In the genomic region with DNA sequence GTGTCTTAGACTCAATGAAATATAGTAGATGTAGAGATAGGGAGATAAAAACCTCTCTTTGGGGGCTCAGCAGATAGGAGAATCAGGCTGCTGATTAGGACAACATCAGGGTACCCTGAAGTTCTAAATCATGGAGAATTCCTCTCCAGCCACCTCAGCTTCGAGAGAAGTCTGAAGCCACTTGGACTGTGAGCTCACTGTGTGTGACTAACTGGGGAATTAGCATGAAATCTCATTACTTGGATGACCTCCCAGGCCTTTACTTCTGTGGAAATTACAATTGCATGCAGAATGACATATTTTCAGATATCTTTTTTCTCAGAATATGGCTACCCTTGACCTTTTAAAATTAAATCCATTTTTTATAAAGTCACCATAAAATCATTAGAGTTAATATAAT, we compare ENCODE assay signal across 19 cellular contexts.
DNase-seq lines count a peak whose midpoint lies in the region; ATAC-seq, FAIRE-seq and TF ChIP-seq lines count a peak whose summit lies in the region.
"Had no signal": no experiment of that assay in that cellular context is flagged by ENCODE, and none has a peak within 500 bp of the region (broad histone marks: within the 10 kb centered on the region; RNA-seq: fewer than 3 reads in every experiment).

No MANE protein-coding gene starts in this region.

- 0 out of 2 replicates have a peak overlapping the region, but pooled peaks have one; percentile 7 for H3K4me2 ChIP-seq in GM12878 (ENCODE audit: control insufficient read depth, insufficient read depth)

- no peak overlapping the region for H3K9ac ChIP-seq in GM12878 (ENCODE audit: control insufficient read depth, insufficient read depth, low read length)

- no TSS peak for BruUV-seq in GM12878 (replicated peaks; lab: Mats Ljungman, UMichigan)

- no peak for TF ChIP-seq EP300 in GM12878 (IDR thresholded peaks at IDR 0.05; ENCODE audit: borderline replicate concordance in 1 of 2, control insufficient read depth in 1 of 2, low read depth in 2 of 2, low read length in 2 of 2)

- no peak for TF ChIP-seq RAD21 in GM12878 (IDR thresholded peaks at IDR 0.05; ENCODE audit: insufficient read depth, low read depth, low read length)

- peak; percentile 20 for DNase-seq in GM04504 (ENCODE audit: low read depth)
- peak; percentile 5 for DNase-seq in MG63
- DNase-seq in GM12878 (ENCODE audit: low read depth, low spot score): no peak
- peak; percentile 7 for DNase-seq in skeletal muscle cell (ENCODE audit: low read depth)
- DNase-seq in right cardiac atrium: no peak
- DNase-seq in D721Med (ENCODE audit: insufficient read length, low spot score): no peak
- DNase-seq: ACHN; CD8-positive, alpha-beta memory T cell; NCI-H1092 treated with DMSO at 0.1 percent for 48 hours; NCI-H1694; NCI-H2107; NCI-H345; NCI-H69; Peyer's patch; Right ventricle myocardium superior had no signal

- no peak overlapping the region for H3K27ac ChIP-seq in GM12878 (ENCODE audit: control insufficient read depth, insufficient read depth)
- H3K27ac ChIP-seq in right cardiac atrium (ENCODE audit: low read length): no peak overlapping the region
- H3K27ac ChIP-seq: Peyer's patch had no signal

- CTCF ChIA-PET in GM12878 (lab: Yijun Ruan, JAX): interaction anchor here (0.6 kb wide), 1 partner anchor 12 kb away, joined by 3 read pairs; no protein-coding TSS in a partner anchor

- H3K4me1 ChIP-seq in GM12878 (ENCODE audit: control insufficient read depth, insufficient read depth, low read length): peaks cover 16% of the 10 kb centered on the region
- no peaks in the 10 kb centered on the region for H3K4me1 ChIP-seq in right cardiac atrium (ENCODE audit: control insufficient read depth, insufficient read depth, low read length)
- H3K4me1 ChIP-seq: Peyer's patch had no signal

- 0% methylated on average over 1 of the region's 1 CpG for WGBS in GM12878 (ENCODE audit: insufficient coverage, insufficient replicate concordance, low lambda C conversion rate, missing lambda C conversion rate)
- WGBS in right cardiac atrium: 56% methylated on average over 1 of the region's 1 CpG

- H3K9me3 ChIP-seq in MG63 (no peaks in the 10 kb centered on the region), GM12878 (replicated peaks; ENCODE audit: control insufficient read depth, insufficient read depth, low read length) (no peaks in the 10 kb centered on the region), right cardiac atrium (ENCODE audit: control insufficient read depth, low read length) (no peaks in the 10 kb centered on the region)
- H3K9me3 ChIP-seq: Peyer's patch had no signal

- intact Hi-C loops in GM12878 (cut with micrococcal nuclease; ENCODE audit: unreplicated experiment): loop anchor here (5.0 kb wide), 1 partner anchor 79 kb away; no protein-coding TSS in a partner anchor
- intact Hi-C loops in right cardiac atrium (cut with DNase I): no loop called here

- FAIRE-seq in GM12878 (lab: Jason Lieb, UNC) (peak; percentile 80), D721Med (lab: Jason Lieb, UNC) (no peak)

- in situ Hi-C loops in GM12878 (cut with MboI): no loop called here

- H4K20me1 ChIP-seq in GM12878 (ENCODE audit: control insufficient read depth, insufficient read depth): no peaks in the 10 kb centered on the region

- TF ChIP-seq POLR2A in GM12878 (IDR thresholded peaks at IDR 0.05; ENCODE audit: low read depth, low read length): no peak

- H3K79me2 ChIP-seq in GM12878 (ENCODE audit: control insufficient read depth, insufficient read depth, low read length): no peaks in the 10 kb centered on the region

- RAD21 ChIA-PET in GM12878 (lab: Charles Lee; ENCODE audit: unreplicated experiment): no interaction called here

- ATAC-seq in GM12878: peak; percentile 18; the same call in 2 of the 3 replicates
- no peak for ATAC-seq in HG02884 (IDR thresholded peaks at IDR 0.05; ENCODE audit: unreplicated experiment)
- ATAC-seq in right cardiac atrium: no peak
- no peak for ATAC-seq in GM18861 (IDR thresholded peaks at IDR 0.05; ENCODE audit: unreplicated experiment)
- ATAC-seq: HCT116, SK-N-SH treated with all-trans-retinoic acid at 6 μM for 48 hours had no signal

- no peak overlapping the region for H2AFZ ChIP-seq in GM12878 (ENCODE audit: control insufficient read depth, low read depth, low read length)

- H3K4me3 ChIP-seq in MG63: no peak overlapping the region
- H3K4me3 ChIP-seq in GM12878: no peak overlapping the region
- no peak overlapping the region for H3K4me3 ChIP-seq in skeletal muscle cell (ENCODE audit: low read depth, low read length)
- no peak overlapping the region for H3K4me3 ChIP-seq in right cardiac atrium (ENCODE audit: low read length)
- H3K4me3 ChIP-seq: Peyer's patch had no signal

- POLR2A ChIA-PET in GM12878 (lab: Charles Lee): interaction anchor here (1.4 kb wide), 1 partner anchor 14 kb away, joined by 3 read pairs; no protein-coding TSS in a partner anchor

- TF ChIP-seq CTCF in GM12878 (IDR thresholded peaks at IDR 0.05 in 2 of 3, conservative IDR thresholded peaks at IDR 0.05 in 1 of 3; ENCODE audit: control insufficient read depth in 2 of 3, extremely low read depth in 1 of 3, insufficient read depth in 1 of 3, low read depth in 3 of 3, low read length in 3 of 3) (no peak), D721Med (IDR thresholded peaks at IDR 0.05; ENCODE audit: insufficient read depth, missing control alignments) (no peak)

- SMC1A ChIA-PET in GM12878 (lab: Charles Lee; ENCODE audit: uncharacterized antibody, unreplicated experiment): interaction anchor here (0.8 to 1.5 kb wide), 2 partner anchors 83 to 85 kb away, joined by 3 to 4 read pairs; no protein-coding TSS in a partner anchor

- H3K36me3 ChIP-seq in MG63: no peaks in the 10 kb centered on the region
- H3K36me3 ChIP-seq in GM12878 (ENCODE audit: control insufficient read depth in 2 of 2, insufficient read depth in 2 of 2, low read length in 1 of 2): no peaks in the 10 kb centered on the region
- H3K36me3 ChIP-seq: Peyer's patch had no signal

- H3K27me3 ChIP-seq in MG63 (no peaks in the 10 kb centered on the region; the same call in 1 of the 2 replicates), GM12878 (replicated peaks in 1 of 2; ENCODE audit: control insufficient read depth in 2 of 2, insufficient read depth in 2 of 2, low read length in 1 of 2) (no peaks in the 10 kb centered on the region), right cardiac atrium (ENCODE audit: control insufficient read depth, insufficient read depth) (no peaks in the 10 kb centered on the region)
- H3K27me3 ChIP-seq: Peyer's patch had no signal

TF ChIP-seq in GM12878, 131 proteins besides CTCF, POLR2A, EP300 and RAD21:
- no peak for TF ChIP-seq EGR1 (IDR thresholded peaks at IDR 0.05; ENCODE audit: borderline replicate concordance in 1 of 2, low read depth in 2 of 2, low read length in 2 of 2)
- no peak for TF ChIP-seq CBX3 (IDR thresholded peaks at IDR 0.05; ENCODE audit: borderline replicate concordance, low read depth)
- no peak for TF ChIP-seq GATAD2B (conservative IDR thresholded peaks at IDR 0.05; ENCODE audit: low read depth)
- TF ChIP-seq, protein P1, sequence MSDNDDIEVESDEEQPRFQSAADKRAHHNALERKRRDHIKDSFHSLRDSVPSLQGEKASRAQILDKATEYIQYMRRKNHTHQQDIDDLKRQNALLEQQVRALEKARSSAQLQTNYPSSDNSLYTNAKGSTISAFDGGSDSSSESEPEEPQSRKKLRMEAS (IDR thresholded peaks at IDR 0.05; ENCODE audit: low read depth, low read length): no peak
- TF ChIP-seq TCF7 (IDR thresholded peaks at IDR 0.05; ENCODE audit: borderline replicate concordance): no peak
- no peak for TF ChIP-seq IKZF1 (conservative IDR thresholded peaks at IDR 0.05)
- no peak for TF ChIP-seq SREBF1 (IDR thresholded peaks at IDR 0.05; ENCODE audit: low read length)
- TF ChIP-seq, protein P2, sequence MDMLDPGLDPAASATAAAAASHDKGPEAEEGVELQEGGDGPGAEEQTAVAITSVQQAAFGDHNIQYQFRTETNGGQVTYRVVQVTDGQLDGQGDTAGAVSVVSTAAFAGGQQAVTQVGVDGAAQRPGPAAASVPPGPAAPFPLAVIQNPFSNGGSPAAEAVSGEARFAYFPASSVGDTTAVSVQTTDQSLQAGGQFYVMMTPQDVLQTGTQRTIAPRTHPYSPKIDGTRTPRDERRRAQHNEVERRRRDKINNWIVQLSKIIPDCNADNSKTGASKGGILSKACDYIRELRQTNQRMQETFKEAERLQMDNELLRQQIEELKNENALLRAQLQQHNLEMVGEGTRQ (IDR thresholded peaks at IDR 0.05; ENCODE audit: borderline replicate concordance, low read depth, low read length): no peak
- TF ChIP-seq BMI1 (IDR thresholded peaks at IDR 0.05; ENCODE audit: borderline replicate concordance): no peak
- TF ChIP-seq MYC (IDR thresholded peaks at IDR 0.05; ENCODE audit: insufficient read depth, insufficient read length, insufficient replicate concordance, low read length, severe bottlenecking): no peak
- TF ChIP-seq NRF1 (conservative IDR thresholded peaks at IDR 0.05; ENCODE audit: low read depth, low read length): no peak
- no peak for TF ChIP-seq PAX8 (IDR thresholded peaks at IDR 0.05)
- no peak for TF ChIP-seq IRF4 (IDR thresholded peaks at IDR 0.05; ENCODE audit: low read depth, low read length)
- no peak for TF ChIP-seq BHLHE40 (IDR thresholded peaks at IDR 0.05; ENCODE audit: borderline replicate concordance in 1 of 2, low read depth in 2 of 2, low read length in 1 of 2)
- TF ChIP-seq GABPA (IDR thresholded peaks at IDR 0.05; ENCODE audit: low read depth): no peak
- TF ChIP-seq RAD51 (IDR thresholded peaks at IDR 0.05): no peak
- TF ChIP-seq CBX5 (IDR thresholded peaks at IDR 0.05; ENCODE audit: low read depth): no peak
- TF ChIP-seq, protein P3, sequence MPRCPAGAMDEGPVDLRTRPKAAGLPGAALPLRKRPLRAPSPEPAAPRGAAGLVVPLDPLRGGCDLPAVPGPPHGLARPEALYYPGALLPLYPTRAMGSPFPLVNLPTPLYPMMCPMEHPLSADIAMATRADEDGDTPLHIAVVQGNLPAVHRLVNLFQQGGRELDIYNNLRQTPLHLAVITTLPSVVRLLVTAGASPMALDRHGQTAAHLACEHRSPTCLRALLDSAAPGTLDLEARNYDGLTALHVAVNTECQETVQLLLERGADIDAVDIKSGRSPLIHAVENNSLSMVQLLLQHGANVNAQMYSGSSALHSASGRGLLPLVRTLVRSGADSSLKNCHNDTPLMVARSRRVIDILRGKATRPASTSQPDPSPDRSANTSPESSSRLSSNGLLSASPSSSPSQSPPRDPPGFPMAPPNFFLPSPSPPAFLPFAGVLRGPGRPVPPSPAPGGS (IDR thresholded peaks at IDR 0.05; ENCODE audit: borderline replicate concordance, insufficient read depth, low read depth, low read length, poor library complexity, severe bottlenecking): no peak

Comparison
In these comparisons a context has a peak if more than half of its experiments do, and no peak if none do; other contexts are left out.
1. DNase-seq: peak in GM04504 (single experiment), MG63 (single experiment) and skeletal muscle cell (single experiment); none in GM12878 (single experiment), right cardiac atrium (0 of 3) and D721Med (single experiment).